Comparison of ENCODE assay signal across 14 cellular contexts in genomic region chr14:61591862-61592261, GRCh38.
"Had no signal": no experiment of that assay in that cellular context is flagged by ENCODE, and none has a peak within 500 bp of the region (broad histone marks: within the 10 kb centered on the region; RNA-seq: fewer than 3 reads in every experiment).

No MANE protein-coding gene starts in this region.

- H3K27me3 Mint-ChIP-seq: activated B cell treated with CpG ODN at 0.5 μM for 24 hours; activated naive CD8-positive, alpha-beta T cell treated with anti-CD3 and anti-CD28 coated beads, Interleukin-2, amount 10 ng/mL, durations not matched to agents 7 days and 5 days had no signal

- H3K9me3 Mint-ChIP-seq: neural crest cell had no signal

- H3K4me3 Mint-ChIP-seq: activated B cell treated with CpG ODN at 0.5 μM for 24 hours; activated CD4-positive, alpha-beta T cell treated with anti-CD3 and anti-CD28 coated beads, Interleukin-2, amount 10 ng/mL, durations not matched to agents 7 days and 5 days; activated naive CD8-positive, alpha-beta T cell treated with anti-CD3 and anti-CD28 coated beads, Interleukin-2, amount 10 ng/mL, durations not matched to agents 7 days and 5 days; brain; neural crest cell had no signal

- DNase-seq: activated B cell treated with CpG ODN at 0.5 μM for 24 hours; activated CD4-positive, alpha-beta T cell treated with anti-CD3 and anti-CD28 coated beads, Interleukin-2, amount 10 ng/mL, durations not matched to agents 7 days and 5 days; activated CD8-positive, alpha-beta memory T cell treated with anti-CD3 and anti-CD28 coated beads for 24 hours; activated naive CD4-positive, alpha-beta T cell; activated naive CD8-positive, alpha-beta T cell treated with anti-CD3 and anti-CD28 coated beads, Interleukin-2, amount 10 ng/mL, durations not matched to agents 7 days and 5 days; cortex of kidney; effector CD8-positive, alpha-beta T cell; foreskin fibroblast; hippocampal formation; stimulated activated CD4-positive, alpha-beta T cell treated with anti-CD3 and anti-CD28 coated beads, Interleukin-1b, Interleukin-23, amount 100 ng/mL, for 48 hours; T-helper 2 cell had no signal

- H3K27ac Mint-ChIP-seq: activated B cell treated with CpG ODN at 0.5 μM for 24 hours; activated CD4-positive, alpha-beta T cell treated with anti-CD3 and anti-CD28 coated beads, Interleukin-2, amount 10 ng/mL, durations not matched to agents 7 days and 5 days; activated naive CD8-positive, alpha-beta T cell treated with anti-CD3 and anti-CD28 coated beads, Interleukin-2, amount 10 ng/mL, durations not matched to agents 7 days and 5 days; brain had no signal

- ATAC-seq: sciatic nerve had no signal

- H3K36me3 Mint-ChIP-seq: brain had no signal
